1 cellular context compared by ENCODE assay signal in the genomic region with DNA sequence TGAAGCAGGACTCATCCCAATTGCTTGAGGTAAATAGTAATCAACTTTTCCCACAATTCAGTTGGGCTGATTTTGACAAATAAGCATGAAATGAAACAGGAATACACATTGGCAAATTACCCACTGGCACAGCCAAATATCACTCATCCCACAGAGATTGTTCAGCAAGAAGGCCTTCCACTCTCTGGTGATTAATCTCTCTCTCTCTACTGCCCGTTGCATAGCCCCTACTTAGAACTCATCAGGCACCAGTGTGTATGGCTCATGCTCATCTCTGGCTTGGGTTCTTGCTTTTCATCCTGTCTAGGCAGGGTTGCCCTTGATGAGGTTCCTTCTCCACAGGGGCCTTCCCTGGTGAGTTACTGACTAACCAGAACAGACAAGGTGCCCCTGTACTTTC.
TF ChIP-seq lines count a peak whose summit lies in the region.

No MANE protein-coding gene starts in this region.

TF ChIP-seq in HepG2, 621 proteins besides CTCF, POLR2A, EP300 and RAD21:
- TF ChIP-seq, protein P1, sequence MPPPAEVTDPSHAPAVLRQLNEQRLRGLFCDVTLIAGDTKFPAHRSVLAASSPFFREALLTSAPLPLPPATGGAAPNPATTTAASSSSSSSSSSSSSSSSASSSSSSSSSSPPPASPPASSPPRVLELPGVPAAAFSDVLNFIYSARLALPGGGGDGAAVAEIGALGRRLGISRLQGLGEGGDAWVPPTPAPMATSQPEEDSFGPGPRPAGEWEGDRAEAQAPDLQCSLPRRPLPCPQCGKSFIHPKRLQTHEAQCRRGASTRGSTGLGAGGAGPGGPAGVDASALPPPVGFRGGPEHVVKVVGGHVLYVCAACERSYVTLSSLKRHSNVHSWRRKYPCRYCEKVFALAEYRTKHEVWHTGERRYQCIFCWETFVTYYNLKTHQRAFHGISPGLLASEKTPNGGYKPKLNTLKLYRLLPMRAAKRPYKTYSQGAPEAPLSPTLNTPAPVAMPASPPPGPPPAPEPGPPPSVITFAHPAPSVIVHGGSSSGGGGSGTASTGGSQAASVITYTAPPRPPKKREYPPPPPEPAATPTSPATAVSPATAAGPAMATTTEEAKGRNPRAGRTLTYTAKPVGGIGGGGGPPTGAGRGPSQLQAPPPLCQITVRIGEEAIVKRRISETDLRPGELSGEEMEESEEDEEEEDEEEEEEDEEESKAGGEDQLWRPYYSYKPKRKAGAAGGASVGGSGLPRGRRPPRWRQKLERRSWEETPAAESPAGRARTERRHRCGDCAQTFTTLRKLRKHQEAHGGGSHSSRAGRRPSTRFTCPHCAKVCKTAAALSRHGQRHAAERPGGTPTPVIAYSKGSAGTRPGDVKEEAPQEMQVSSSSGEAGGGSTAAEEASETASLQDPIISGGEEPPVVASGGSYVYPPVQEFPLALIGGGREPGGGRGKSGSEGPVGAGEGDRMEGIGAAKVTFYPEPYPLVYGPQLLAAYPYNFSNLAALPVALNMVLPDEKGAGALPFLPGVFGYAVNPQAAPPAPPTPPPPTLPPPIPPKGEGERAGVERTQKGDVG (CRISPR knock-in tag; IDR thresholded peaks at IDR 0.05; ENCODE audit: borderline replicate concordance) = no peak
- TF ChIP-seq ZNF570 (CRISPR knock-in tag; IDR thresholded peaks at IDR 0.05; ENCODE audit: borderline replicate concordance) (no peak), MIXL1 (CRISPR knock-in tag; IDR thresholded peaks at IDR 0.05) (no peak), ZNF451 (CRISPR knock-in tag; IDR thresholded peaks at IDR 0.05) (no peak), TGIF2 (CRISPR knock-in tag; IDR thresholded peaks at IDR 0.05) (no peak), GLMP (CRISPR knock-in tag; IDR thresholded peaks at IDR 0.05; ENCODE audit: borderline replicate concordance) (no peak), ZNF224 (CRISPR knock-in tag; IDR thresholded peaks at IDR 0.05) (no peak), ZNF143 (CRISPR knock-in tag; IDR thresholded peaks at IDR 0.05) (no peak), RXRB (CRISPR knock-in tag; IDR thresholded peaks at IDR 0.05; ENCODE audit: borderline replicate concordance) (no peak), SMAD3 (CRISPR knock-in tag; IDR thresholded peaks at IDR 0.05) (no peak), RERE (CRISPR knock-in tag; IDR thresholded peaks at IDR 0.05; ENCODE audit: low read depth) (no peak)
- TF ChIP-seq, protein P2, sequence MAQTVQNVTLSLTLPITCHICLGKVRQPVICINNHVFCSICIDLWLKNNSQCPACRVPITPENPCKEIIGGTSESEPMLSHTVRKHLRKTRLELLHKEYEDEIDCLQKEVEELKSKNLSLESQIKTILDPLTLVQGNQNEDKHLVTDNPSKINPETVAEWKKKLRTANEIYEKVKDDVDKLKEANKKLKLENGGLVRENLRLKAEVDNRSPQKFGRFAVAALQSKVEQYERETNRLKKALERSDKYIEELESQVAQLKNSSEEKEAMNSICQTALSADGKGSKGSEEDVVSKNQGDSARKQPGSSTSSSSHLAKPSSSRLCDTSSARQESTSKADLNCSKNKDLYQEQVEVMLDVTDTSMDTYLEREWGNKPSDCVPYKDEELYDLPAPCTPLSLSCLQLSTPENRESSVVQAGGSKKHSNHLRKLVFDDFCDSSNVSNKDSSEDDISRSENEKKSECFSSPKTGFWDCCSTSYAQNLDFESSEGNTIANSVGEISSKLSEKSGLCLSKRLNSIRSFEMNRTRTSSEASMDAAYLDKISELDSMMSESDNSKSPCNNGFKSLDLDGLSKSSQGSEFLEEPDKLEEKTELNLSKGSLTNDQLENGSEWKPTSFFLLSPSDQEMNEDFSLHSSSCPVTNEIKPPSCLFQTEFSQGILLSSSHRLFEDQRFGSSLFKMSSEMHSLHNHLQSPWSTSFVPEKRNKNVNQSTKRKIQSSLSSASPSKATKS (CRISPR knock-in tag; IDR thresholded peaks at IDR 0.05) = no peak
- TF ChIP-seq, protein P3, sequence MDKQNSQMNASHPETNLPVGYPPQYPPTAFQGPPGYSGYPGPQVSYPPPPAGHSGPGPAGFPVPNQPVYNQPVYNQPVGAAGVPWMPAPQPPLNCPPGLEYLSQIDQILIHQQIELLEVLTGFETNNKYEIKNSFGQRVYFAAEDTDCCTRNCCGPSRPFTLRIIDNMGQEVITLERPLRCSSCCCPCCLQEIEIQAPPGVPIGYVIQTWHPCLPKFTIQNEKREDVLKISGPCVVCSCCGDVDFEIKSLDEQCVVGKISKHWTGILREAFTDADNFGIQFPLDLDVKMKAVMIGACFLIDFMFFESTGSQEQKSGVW (CRISPR knock-in tag; IDR thresholded peaks at IDR 0.05; ENCODE audit: borderline replicate concordance) = no peak
